8 cellular contexts compared by ENCODE assay signal in genomic region chr10:72263613-72264241, GRCh38. TPM values are rescaled to one million over a fixed set of nuclear protein-coding genes. Genes with fewer than 3 reads are reported as not detected.
DNase-seq lines count a peak whose midpoint lies in the region; TF ChIP-seq lines count a peak whose summit lies in the region.

No MANE protein-coding gene starts in this region.

- TF ChIP-seq CTCF in GM10248 (IDR thresholded peaks at IDR 0.05; ENCODE audit: control extremely low read depth, extremely low read depth, low read depth, missing control alignments): no peak

- H3K9me3 Mint-ChIP-seq in activated CD4-positive, alpha-beta memory T cell treated with anti-CD3 and anti-CD28 coated beads, Interleukin-2, amount 10 ng/mL, durations not matched to agents 7 days and 5 days: no peaks in the 10 kb centered on the region

- no peaks in the 10 kb centered on the region for H3K79me1 ChIP-seq in mesendoderm (ENCODE audit: low read length)

- H3K79me2 ChIP-seq in mesendoderm (ENCODE audit: control insufficient read depth, insufficient read depth, low read length): no peaks in the 10 kb centered on the region

- H3K4me1 Mint-ChIP-seq in activated CD4-positive, alpha-beta memory T cell treated with anti-CD3 and anti-CD28 coated beads, Interleukin-2, amount 10 ng/mL, durations not matched to agents 7 days and 5 days: peaks cover 47% of the 10 kb centered on the region

- H3K4me3 ChIP-seq in mesendoderm (ENCODE audit: low read length): no peak overlapping the region

- no peaks in the 10 kb centered on the region for H3K36me3 Mint-ChIP-seq in activated CD4-positive, alpha-beta memory T cell treated with anti-CD3 and anti-CD28 coated beads, Interleukin-2, amount 10 ng/mL, durations not matched to agents 7 days and 5 days (ENCODE audit: low read depth)

- peak; percentile 95 for DNase-seq in DMS153 (lab: John Stamatoyannopoulos, UW)
- peak; percentile 39 for DNase-seq in NCI-H1417 treated with DMSO at 0.1 percent for 48 hours (lab: John Stamatoyannopoulos, UW)
- DNase-seq in activated CD4-positive, alpha-beta memory T cell treated with anti-CD3 and anti-CD28 coated beads, Interleukin-2, amount 10 ng/mL, durations not matched to agents 7 days and 5 days: no peak
- no peak for DNase-seq in mesendoderm
- no peak for DNase-seq in GM10248 (ENCODE audit: extremely low spot score)
- no peak for DNase-seq in islet precursor cell
- DNase-seq in ACHN: no peak
- no peak for DNase-seq in OCI-M1 (lab: John Stamatoyannopoulos, UW)

- no peak overlapping the region for H2AK5ac ChIP-seq in mesendoderm (ENCODE audit: low read length)

- no peak overlapping the region for H3K4me3 Mint-ChIP-seq in activated CD4-positive, alpha-beta memory T cell treated with anti-CD3 and anti-CD28 coated beads, Interleukin-2, amount 10 ng/mL, durations not matched to agents 7 days and 5 days

- H3K27me3 ChIP-seq in mesendoderm (ENCODE audit: insufficient read depth, low read length, poor library complexity): no peaks in the 10 kb centered on the region

- H3K56ac ChIP-seq in mesendoderm (ENCODE audit: low read length): peak overlapping the region; percentile 54

- H4K8ac ChIP-seq in mesendoderm (ENCODE audit: low read depth, low read length): no peak overlapping the region

- in situ Hi-C loops in ACHN (cut with HindIII; ENCODE audit: low pct_ligation_motif_present, low pct_unique_long_range_greater_than_20kb, low sequenced_read_pairs): no loop called here

- H3K9ac ChIP-seq in mesendoderm (ENCODE audit: low read length): no peak overlapping the region

- peaks cover 16% of the 10 kb centered on the region for H3K4me1 ChIP-seq in mesendoderm (ENCODE audit: control insufficient read depth, low read depth, low read length)

- no peak overlapping the region for H2BK15ac ChIP-seq in mesendoderm (replicated peaks; ENCODE audit: low read depth)

- H3K18ac ChIP-seq in mesendoderm (ENCODE audit: low read length): peak overlapping the region; percentile 76

- peak overlapping the region; percentile 16 for H3K23ac ChIP-seq in mesendoderm (ENCODE audit: low read length)

- H3K36me3 ChIP-seq in mesendoderm (ENCODE audit: control insufficient read depth, insufficient read depth, low read length): no peaks in the 10 kb centered on the region

- CTCF ChIA-PET in activated CD4-positive, alpha-beta memory T cell treated with anti-CD3 and anti-CD28 coated beads, Interleukin-2, amount 10 ng/mL, durations not matched to agents 7 days and 5 days (lab: Charles Lee): interaction anchor here (1.3 to 4.6 kb wide), 2 partner anchors 9 to 11 kb away, joined by 3 to 25 read pairs; partner anchors contain the start of gene DDIT4
- CTCF ChIA-PET in GM10248 (lab: Yijun Ruan, JAX): interaction anchor here (1.2 to 2.1 kb wide), 2 partner anchors 11 to 16 kb away, joined by 3 to 14 read pairs; no protein-coding TSS in a partner anchor

- H3K4me2 ChIP-seq in mesendoderm (ENCODE audit: low read length): no peak overlapping the region

- H3K4ac ChIP-seq in mesendoderm (ENCODE audit: low read depth, low read length): no peak overlapping the region

- no peak overlapping the region for H3K27ac ChIP-seq in mesendoderm (ENCODE audit: low read depth, low read length)

- WGBS in mesendoderm (ENCODE audit: extremely low coverage, insufficient coverage, low lambda C conversion rate): no CpG with 5 or more reads among the region's 6 CpGs

- no peak overlapping the region for H4K5ac ChIP-seq in mesendoderm (ENCODE audit: low read length)

- no peak overlapping the region for H2BK5ac ChIP-seq in mesendoderm (ENCODE audit: low read length)

- peak overlapping the region; percentile 52 for H3K27ac Mint-ChIP-seq in activated CD4-positive, alpha-beta memory T cell treated with anti-CD3 and anti-CD28 coated beads, Interleukin-2, amount 10 ng/mL, durations not matched to agents 7 days and 5 days

- POLR2A ChIA-PET in activated CD4-positive, alpha-beta memory T cell treated with anti-CD3 and anti-CD28 coated beads, Interleukin-2, amount 10 ng/mL, durations not matched to agents 7 days and 5 days (lab: Charles Lee): interaction anchor here (0.9 to 6.2 kb wide), 3 partner anchors 11 to 48 kb away, joined by 3 to 145 read pairs (median 6); partner anchors contain the start of genes ANAPC16, ASCC1 and DDIT4
- POLR2A ChIA-PET in GM10248 (lab: Yijun Ruan, JAX): interaction anchor here (0.6 to 1.0 kb wide), 2 partner anchors 10 kb away, joined by 3 to 5 read pairs; no protein-coding TSS in a partner anchor

- peak overlapping the region; percentile 29 for H2BK120ac ChIP-seq in mesendoderm (ENCODE audit: low read depth, low read length)

- H3K27me3 Mint-ChIP-seq in activated CD4-positive, alpha-beta memory T cell treated with anti-CD3 and anti-CD28 coated beads, Interleukin-2, amount 10 ng/mL, durations not matched to agents 7 days and 5 days: no peaks in the 10 kb centered on the region

RNA-seq across cellular contexts. Expression of gene DDIT4, which starts 10.0 kb away (rescaled TPM):
- 100 to 1,000 TPM; 475 to 481 TPM for total RNA-seq in activated CD4-positive, alpha-beta memory T cell treated with anti-CD3 and anti-CD28 coated beads, Interleukin-2, amount 10 ng/mL, durations not matched to agents 7 days and 5 days
- polyA plus RNA-seq in mesendoderm (2013, experiment 1 of 2): 13.6 TPM
- polyA plus RNA-seq in mesendoderm (2013, experiment 2 of 2): 13.8 TPM

RNA-seq across cellular contexts. Expression of gene ASCC1, which starts 47.7 kb away (rescaled TPM):
- 10 to 100 TPM; 35.5 to 36.2 TPM for total RNA-seq in activated CD4-positive, alpha-beta memory T cell treated with anti-CD3 and anti-CD28 coated beads, Interleukin-2, amount 10 ng/mL, durations not matched to agents 7 days and 5 days
- polyA plus RNA-seq in mesendoderm (2013, experiment 1 of 2): 31.3 TPM
- polyA plus RNA-seq in mesendoderm (2013, experiment 2 of 2): 32.2 TPM

RNA-seq across cellular contexts. Expression of gene ANAPC16, which starts 47.9 kb away (rescaled TPM):
- 100 to 1,000 TPM in 1 of 2 experiments, 10 to 100 TPM in 1; 94.2 to 101 TPM for total RNA-seq in activated CD4-positive, alpha-beta memory T cell treated with anti-CD3 and anti-CD28 coated beads, Interleukin-2, amount 10 ng/mL, durations not matched to agents 7 days and 5 days
- polyA plus RNA-seq in mesendoderm (2013, experiment 1 of 2): 46.8 TPM
- 43.6 TPM for polyA plus RNA-seq in mesendoderm (2013, experiment 2 of 2)

Comparison
In these comparisons a context has a peak if more than half of its experiments do, and no peak if none do; other contexts are left out.
1. DNase-seq: peak in DMS153 (single experiment) and NCI-H1417 treated with DMSO at 0.1 percent for 48 hours (single experiment); none in activated CD4-positive, alpha-beta memory T cell treated with anti-CD3 and anti-CD28 coated beads, Interleukin-2, amount 10 ng/mL, durations not matched to agents 7 days and 5 days (single experiment), mesendoderm (single experiment), GM10248 (single experiment), islet precursor cell (single experiment), ACHN (single experiment) and OCI-M1 (single experiment).